8 cellular contexts compared by ENCODE assay signal in genomic region chr2:96927420-96928171, GRCh38. TPM values are rescaled to one million over a fixed set of nuclear protein-coding genes. Genes with fewer than 3 reads are reported as not detected.
A peak's percentile ranks its signal among the peaks of the same experiment; 100 is the strongest.
DNase-seq lines count a peak whose midpoint lies in the region; ATAC-seq and TF ChIP-seq lines count a peak whose summit lies in the region.

No MANE protein-coding gene starts in this region.

- no peak for TF ChIP-seq POLR2A in transverse colon (IDR thresholded peaks at IDR 0.05)

- intact Hi-C loops in ascending aorta (cut with DNase I) (loop anchor here (1.0 to 2.0 kb wide), 2 partner anchors 20 to 71 kb away; no protein-coding TSS in a partner anchor), transverse colon (cut with DNase I; ENCODE audit: low total_unique reads) (no loop called here)

- TF ChIP-seq EP300 in transverse colon (IDR thresholded peaks at IDR 0.05; ENCODE audit: low read depth): no peak

- H3K27ac ChIP-seq in ascending aorta (peak overlapping the region in 1 of 2 donors; percentile 10), transverse colon (peak overlapping the region; percentile 50 to 81 (median 70))

- CTCF ChIA-PET in GM10248 (lab: Yijun Ruan, JAX): interaction anchor here (0.9 to 1.1 kb wide), 2 partner anchors 11 to 14 kb away, joined by 3 to 4 read pairs; no protein-coding TSS in a partner anchor

- H3K27me3 ChIP-seq in ascending aorta: no peaks in the 10 kb centered on the region
- H3K27me3 ChIP-seq in transverse colon: no peaks in the 10 kb centered on the region

- 43% methylated on average over 24 of the region's 24 CpGs; no CpG with 5 or more reads in 1 of the 2 donors for WGBS in transverse colon (ENCODE audit: low coverage in 1 of 2), 2 donors

- H3K4me1 ChIP-seq in ascending aorta (peaks cover 0 to 3% of the 10 kb centered on the region in 2 donors), transverse colon (peaks cover 11 to 18% (median 15%) of the 10 kb centered on the region in 4 donors)

- ATAC-seq in GM21515 (IDR thresholded peaks at IDR 0.05; ENCODE audit: unreplicated experiment) (no peak), GM19455 (IDR thresholded peaks at IDR 0.05; ENCODE audit: unreplicated experiment) (no peak), HG02678 (IDR thresholded peaks at IDR 0.05; ENCODE audit: unreplicated experiment) (no peak)

- H3K9me3 ChIP-seq in ascending aorta: no peaks in the 10 kb centered on the region
- no peaks in the 10 kb centered on the region for H3K9me3 ChIP-seq in transverse colon

- POLR2A ChIA-PET in GM10248 (lab: Yijun Ruan, JAX): no interaction called here

- TF ChIP-seq CTCF in ascending aorta (IDR thresholded peaks at IDR 0.05) (peak in 2 of 3 experiments; percentile 14 to 26), transverse colon (IDR thresholded peaks at IDR 0.05) (peak in 3 of 5 experiments; percentile 15 to 50 (median 34)), GM10248 (IDR thresholded peaks at IDR 0.05; ENCODE audit: control extremely low read depth, extremely low read depth, low read depth, missing control alignments) (no peak)

- peak; percentile 98 for DNase-seq in NCI-H1694 treated with DMSO at 0.1 percent for 48 hours (lab: John Stamatoyannopoulos, UW)
- no peak for DNase-seq in ascending aorta (ENCODE audit: low spot score in 2 of 2)
- DNase-seq in left kidney (ENCODE audit: low read depth, low spot score): peak; percentile 91
- DNase-seq in transverse colon: peak; percentile 52
- no peak for DNase-seq in GM10248 (ENCODE audit: extremely low spot score)

- peak overlapping the region; percentile 42 to 62 for H3K4me3 ChIP-seq in ascending aorta
- peak overlapping the region in 1 of 4 donors; percentile 5 for H3K4me3 ChIP-seq in transverse colon

- in situ Hi-C loops in transverse colon (cut with MboI; ENCODE audit: low pct_ligation_motif_present in 1 of 4, low pct_unique_long_range_greater_than_20kb in 1 of 4, low sequenced_read_pairs in 3 of 4): no loop called here

- H3K36me3 ChIP-seq in ascending aorta (no peaks in the 10 kb centered on the region), transverse colon (no peaks in the 10 kb centered on the region)

RNA-seq across cellular contexts. Expression of gene SEMA4C, which starts 57.7 kb away (rescaled TPM):
- total RNA-seq in ascending aorta: 56.9 TPM
- 10 to 100 TPM in 3 of 4 donors, 1 to 10 TPM in 1; 3.6 to 23.9 (median 17.4) TPM for total RNA-seq in transverse colon

RNA-seq across cellular contexts. Expression of gene FAM178B, which starts 58.8 kb away (rescaled TPM):
- total RNA-seq in ascending aorta (not detected), transverse colon (not detected)

Comparison
In these comparisons a context has a peak if more than half of its experiments do, and no peak if none do; other contexts are left out.
1. DNase-seq: peak in NCI-H1694 treated with DMSO at 0.1 percent for 48 hours (single experiment), left kidney (single experiment) and transverse colon (single experiment); none in ascending aorta (0 of 2) and GM10248 (single experiment).